In genomic region chr7:155298834-155299538, GRCh38 we compare ENCODE assay signal across 8 cellular contexts. TPM values are rescaled to one million over a fixed set of nuclear protein-coding genes. Genes with fewer than 3 reads are reported as not detected.
DNase-seq lines count a peak whose midpoint lies in the region; ATAC-seq and TF ChIP-seq lines count a peak whose summit lies in the region.

No MANE protein-coding gene starts in this region.

- peak overlapping the region; percentile 92 to 93 for H3K27ac ChIP-seq in coronary artery

- no peaks in the 10 kb centered on the region for H3K27me3 Mint-ChIP-seq in activated CD4-positive, alpha-beta T cell treated with anti-CD3 and anti-CD28 coated beads, Interleukin-2, amount 10 ng/mL, durations not matched to agents 24 days and 14 days

- H3K36me3 ChIP-seq in BJ (ENCODE audit: control insufficient read depth, insufficient read depth, low read length), result peaks cover 3% of the 10 kb centered on the region

- peak overlapping the region; percentile 54 for H3K4me3 ChIP-seq in BJ (ENCODE audit: low read depth, low read length)
- peak overlapping the region; percentile 83 for H3K4me3 ChIP-seq in coronary artery

- H3K4me3 Mint-ChIP-seq in activated CD4-positive, alpha-beta T cell treated with anti-CD3 and anti-CD28 coated beads, Interleukin-2, amount 10 ng/mL, durations not matched to agents 24 days and 14 days, result peak overlapping the region; percentile 94

- intact Hi-C loops in activated CD4-positive, alpha-beta T cell treated with anti-CD3 and anti-CD28 coated beads, Interleukin-2, amount 10 ng/mL, durations not matched to agents 24 days and 14 days (cut with micrococcal nuclease), result loop anchor here (1.0 to 5.0 kb wide), 6 partner anchors 16 to 1594 kb away; partner anchors contain the start of genes LMBR1 and RBM33
- intact Hi-C loops in left colon (cut with DNase I, micrococcal nuclease), result loop anchor here in 1 of 2 donors (10.0 kb wide), 1 partner anchor 104 kb away; no protein-coding TSS in a partner anchor

- DNase-seq in BJ (ENCODE audit: low read depth) (peak; percentile 81), NCI-H526 (lab: John Stamatoyannopoulos, UW) (peak; percentile 93 to 98), coronary artery (ENCODE audit: low spot score) (peak; percentile 96), left colon (peak; percentile 95 to 97)
- peak; percentile 99 for DNase-seq in activated CD4-positive, alpha-beta T cell treated with anti-CD3 and anti-CD28 coated beads, Interleukin-2, amount 10 ng/mL, durations not matched to agents 24 days and 14 days
- DNase-seq in stimulated activated CD4-positive, alpha-beta T cell treated with anti-CD3 and anti-CD28 coated beads, Interleukin-1b, Interleukin-23, amount 100 ng/mL, for 4 hours (ENCODE audit: low read depth in 2 of 2), result peak; percentile 85

- ATAC-seq in GM19324 (IDR thresholded peaks at IDR 0.05; ENCODE audit: low FRiP score, unreplicated experiment) (peak; percentile 73), HG03460 (IDR thresholded peaks at IDR 0.05; ENCODE audit: unreplicated experiment) (peak; percentile 67), left colon (peak; percentile 78)

- peaks cover 51% of the 10 kb centered on the region for H3K36me3 Mint-ChIP-seq in activated CD4-positive, alpha-beta T cell treated with anti-CD3 and anti-CD28 coated beads, Interleukin-2, amount 10 ng/mL, durations not matched to agents 24 days and 14 days (ENCODE audit: low read depth)

- no peaks in the 10 kb centered on the region for H3K27me3 ChIP-seq in BJ (ENCODE audit: control insufficient read depth, insufficient read depth, low read length)

- TF ChIP-seq CTCF in BJ (IDR thresholded peaks at IDR 0.05; ENCODE audit: insufficient read depth, low read depth, low read length), result peak; percentile 6; the same call in 1 of the 2 replicates
- TF ChIP-seq CTCF in coronary artery (IDR thresholded peaks at IDR 0.05), result no peak

- CTCF ChIA-PET in BJ (lab: Yijun Ruan, JAX), result interaction anchor here (0.6 to 2.4 kb wide), 5 partner anchors 14 to 372 kb away, joined by 3 to 18 read pairs (median 4); no protein-coding TSS in a partner anchor

- peak overlapping the region; percentile 97 for H3K27ac Mint-ChIP-seq in activated CD4-positive, alpha-beta T cell treated with anti-CD3 and anti-CD28 coated beads, Interleukin-2, amount 10 ng/mL, durations not matched to agents 24 days and 14 days

- no peaks in the 10 kb centered on the region for H3K9me3 Mint-ChIP-seq in activated CD4-positive, alpha-beta T cell treated with anti-CD3 and anti-CD28 coated beads, Interleukin-2, amount 10 ng/mL, durations not matched to agents 24 days and 14 days

- peaks cover 42% of the 10 kb centered on the region for H3K4me1 Mint-ChIP-seq in activated CD4-positive, alpha-beta T cell treated with anti-CD3 and anti-CD28 coated beads, Interleukin-2, amount 10 ng/mL, durations not matched to agents 24 days and 14 days

- POLR2A ChIA-PET in BJ (lab: Charles Lee), result no interaction called here

RNA-seq across cellular contexts. Expression of gene INSIG1, which starts 1.3 kb away (rescaled TPM):
- 10.0 and 11.0 TPM in 2 replicates for polyA plus RNA-seq in BJ (2011; rRNA removed)
- 8.7 and 9.1 TPM in 2 replicates for polyA minus RNA-seq in BJ (2011; rRNA and poly(A)+ RNA removed)
- 114 and 121 TPM in 2 replicates for total RNA-seq in activated CD4-positive, alpha-beta T cell treated with anti-CD3 and anti-CD28 coated beads, Interleukin-2, amount 10 ng/mL, durations not matched to agents 24 days and 14 days
- 100 to 1,000 TPM in 1 of 2 donors, 10 to 100 TPM in 1; 73.3 to 148 TPM for total RNA-seq in left colon

Comparison
In these comparisons a context has a peak if more than half of its experiments do, and no peak if none do; other contexts are left out.
1. Peak in every context shown above with its lines: DNase-seq, ATAC-seq, H3K4me3 ChIP-seq and H3K27ac ChIP-seq.